Comparison of ENCODE assay signal across 8 cellular contexts in the genomic region with DNA sequence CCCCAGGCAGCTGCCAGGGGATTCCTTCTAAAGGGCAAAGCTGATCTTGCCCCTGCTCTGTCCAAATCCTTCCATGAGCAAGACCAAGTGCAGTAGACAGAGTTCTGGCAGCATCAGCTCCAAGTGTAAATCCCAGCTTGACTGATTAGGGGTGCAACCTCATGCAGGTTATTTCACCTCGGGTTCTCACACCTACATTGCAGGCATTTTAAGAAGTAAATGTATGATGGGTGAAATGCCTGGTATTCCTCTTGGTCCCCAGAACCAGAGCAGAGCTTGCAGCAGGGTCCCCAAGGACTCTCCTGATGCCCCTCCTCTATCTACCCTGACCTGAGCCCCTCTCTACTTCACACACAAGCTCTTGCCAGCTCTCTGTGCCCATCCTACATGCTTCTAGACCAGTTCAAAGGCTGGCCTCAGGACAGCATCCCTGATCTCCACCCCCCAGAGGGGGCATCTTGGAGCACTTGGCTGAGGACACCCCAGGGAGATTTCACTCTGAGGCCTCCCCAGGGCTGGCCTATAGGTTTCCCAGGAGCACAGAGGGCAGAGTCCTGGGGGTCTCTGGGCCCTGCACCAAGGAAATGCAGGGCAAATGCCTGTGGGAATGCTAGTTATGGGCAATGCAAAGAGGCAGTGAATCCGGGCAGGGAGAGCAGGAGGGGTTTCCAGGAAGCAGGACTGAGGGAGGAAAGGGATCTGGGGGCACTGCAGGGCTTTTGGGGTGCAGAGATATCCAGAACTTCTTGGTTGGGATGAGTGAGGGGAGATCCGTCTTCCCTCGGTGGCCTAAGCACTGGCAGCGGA. TPM values are rescaled to one million over a fixed set of nuclear protein-coding genes. Genes with fewer than 3 reads are reported as not detected.
DNase-seq lines count a peak whose midpoint lies in the region; ATAC-seq and TF ChIP-seq lines count a peak whose summit lies in the region.

No MANE protein-coding gene starts in this region.

- peak overlapping the region; percentile 86 for H3K4me3 Mint-ChIP-seq in activated naive CD4-positive, alpha-beta T cell treated with anti-CD3 and anti-CD28 coated beads, Interleukin-2, amount 10 ng/mL, durations not matched to agents 7 days and 5 days
- peak overlapping the region; percentile 88 to 95 (median 92) for H3K4me3 Mint-ChIP-seq in brain

- H3K27me3 ChIP-seq in mesenchymal stem cell (ENCODE audit: control insufficient read depth in 1 of 2, insufficient read depth in 1 of 2, low read length in 2 of 2) (peaks cover 6 to 29% of the 10 kb centered on the region in 2 experiments), upper lobe of right lung (no peaks in the 10 kb centered on the region)

- no peak for TF ChIP-seq CTCF in brain (conservative IDR thresholded peaks at IDR 0.05)
- TF ChIP-seq CTCF in upper lobe of right lung (IDR thresholded peaks at IDR 0.05), result no peak

- peak overlapping the region; percentile 83 for H3K4me2 ChIP-seq in mesenchymal stem cell (ENCODE audit: low read length, poor library complexity, severe bottlenecking)

- H3K9me3 ChIP-seq in mesenchymal stem cell (ENCODE audit: control insufficient read depth, low read length), result no peaks in the 10 kb centered on the region
- H3K9me3 ChIP-seq in upper lobe of right lung, result no peaks in the 10 kb centered on the region

- no peak overlapping the region for H3K23ac ChIP-seq in mesenchymal stem cell (ENCODE audit: low read length in 2 of 2)

- H3K27ac ChIP-seq in mesenchymal stem cell (ENCODE audit: low read length, poor library complexity, severe bottlenecking) (no peak overlapping the region), upper lobe of right lung (no peak overlapping the region)

- peak overlapping the region; percentile 88 for H3K9ac ChIP-seq in mesenchymal stem cell (ENCODE audit: low read length)

- no peak overlapping the region for H3K4ac ChIP-seq in mesenchymal stem cell (ENCODE audit: low read depth in 1 of 2, low read length in 2 of 2)

- no peak overlapping the region for H4K91ac ChIP-seq in mesenchymal stem cell (ENCODE audit: low read length)

- WGBS in mesenchymal stem cell, result 51% methylated on average over 5 of the region's 5 CpGs

- peaks cover 24% of the 10 kb centered on the region for H3K4me1 Mint-ChIP-seq in activated naive CD4-positive, alpha-beta T cell treated with anti-CD3 and anti-CD28 coated beads, Interleukin-2, amount 10 ng/mL, durations not matched to agents 7 days and 5 days
- peaks cover 43% of the 10 kb centered on the region for H3K4me1 Mint-ChIP-seq in brain

- peaks cover 1% of the 10 kb centered on the region for H3K36me3 Mint-ChIP-seq in activated naive CD4-positive, alpha-beta T cell treated with anti-CD3 and anti-CD28 coated beads, Interleukin-2, amount 10 ng/mL, durations not matched to agents 7 days and 5 days
- H3K36me3 Mint-ChIP-seq in activated naive CD4-positive, alpha-beta T cell treated with anti-CD3 and anti-CD28 coated beads, Interleukin-2, amount 50 U/mL, for 72 hours, result no peaks in the 10 kb centered on the region
- no peaks in the 10 kb centered on the region for H3K36me3 Mint-ChIP-seq in brain

- no peak overlapping the region for H3K14ac ChIP-seq in mesenchymal stem cell (ENCODE audit: low read length in 2 of 2)

- H2BK15ac ChIP-seq in mesenchymal stem cell (ENCODE audit: low read depth, poor library complexity, severe bottlenecking), result no peak overlapping the region

- ATAC-seq in activated naive CD4-positive, alpha-beta T cell treated with anti-CD3 and anti-CD28 coated beads, Interleukin-2, amount 50 U/mL, for 72 hours, result no peak
- ATAC-seq in upper lobe of right lung (no peak), HG02852 (IDR thresholded peaks at IDR 0.05; ENCODE audit: unreplicated experiment) (no peak), HG02840 (IDR thresholded peaks at IDR 0.05; ENCODE audit: low FRiP score, unreplicated experiment) (no peak), HG02623 (IDR thresholded peaks at IDR 0.05; ENCODE audit: unreplicated experiment) (no peak)

- peaks cover 93% of the 10 kb centered on the region for H3K27me3 Mint-ChIP-seq in activated naive CD4-positive, alpha-beta T cell treated with anti-CD3 and anti-CD28 coated beads, Interleukin-2, amount 10 ng/mL, durations not matched to agents 7 days and 5 days
- H3K27me3 Mint-ChIP-seq in brain, result peaks cover 12% of the 10 kb centered on the region

- no peak overlapping the region for H3K27ac Mint-ChIP-seq in activated naive CD4-positive, alpha-beta T cell treated with anti-CD3 and anti-CD28 coated beads, Interleukin-2, amount 10 ng/mL, durations not matched to agents 7 days and 5 days
- H3K27ac Mint-ChIP-seq in activated naive CD4-positive, alpha-beta T cell treated with anti-CD3 and anti-CD28 coated beads, Interleukin-2, amount 50 U/mL, for 72 hours, result peak overlapping the region in 1 of 2 donors; percentile 80
- peak overlapping the region; percentile 57 to 92 (median 89) for H3K27ac Mint-ChIP-seq in brain

- H3K9me3 Mint-ChIP-seq in activated naive CD4-positive, alpha-beta T cell treated with anti-CD3 and anti-CD28 coated beads, Interleukin-2, amount 10 ng/mL, durations not matched to agents 7 days and 5 days, result no peaks in the 10 kb centered on the region
- H3K9me3 Mint-ChIP-seq in activated naive CD4-positive, alpha-beta T cell treated with anti-CD3 and anti-CD28 coated beads, Interleukin-2, amount 50 U/mL, for 72 hours, result no peaks in the 10 kb centered on the region
- no peaks in the 10 kb centered on the region for H3K9me3 Mint-ChIP-seq in brain

- no peak overlapping the region for H2BK5ac ChIP-seq in mesenchymal stem cell (ENCODE audit: low read depth, low read length, poor library complexity, severe bottlenecking)

- no peak overlapping the region for H2AFZ ChIP-seq in mesenchymal stem cell (ENCODE audit: low read depth, low read length)

- no peak overlapping the region for H3K18ac ChIP-seq in mesenchymal stem cell (ENCODE audit: low read depth in 1 of 2, low read length in 2 of 2)

- H3K4me1 ChIP-seq in mesenchymal stem cell (ENCODE audit: control insufficient read depth, insufficient read depth, low read depth, low read length) (peaks cover 18% of the 10 kb centered on the region), upper lobe of right lung (peaks cover 6% of the 10 kb centered on the region)

- H2BK120ac ChIP-seq in mesenchymal stem cell (ENCODE audit: low read depth, low read length), result no peak overlapping the region

- H4K8ac ChIP-seq in mesenchymal stem cell (ENCODE audit: low read length), result no peak overlapping the region

- intact Hi-C loops in upper lobe of right lung (cut with DNase I), result no loop called here

- H3K4me3 ChIP-seq in mesenchymal stem cell (ENCODE audit: insufficient read depth in 1 of 2, low read depth in 1 of 2, low read length in 2 of 2), result peak overlapping the region; percentile 81 to 90
- H3K4me3 ChIP-seq in upper lobe of right lung, result peak overlapping the region; percentile 92

- H2BK12ac ChIP-seq in mesenchymal stem cell (ENCODE audit: low read length in 2 of 2), result no peak overlapping the region

- CTCF ChIA-PET in activated naive CD4-positive, alpha-beta T cell treated with anti-CD3 and anti-CD28 coated beads, Interleukin-2, amount 10 ng/mL, durations not matched to agents 7 days and 5 days (lab: Charles Lee), result interaction anchor here (1.4 kb wide), 1 partner anchor 10 kb away, joined by 5 read pairs; no protein-coding TSS in a partner anchor

- no peak for DNase-seq in activated naive CD4-positive, alpha-beta T cell treated with anti-CD3 and anti-CD28 coated beads, Interleukin-2, amount 10 ng/mL, durations not matched to agents 7 days and 5 days
- no peak for DNase-seq in activated naive CD4-positive, alpha-beta T cell treated with anti-CD3 and anti-CD28 coated beads, Interleukin-2, amount 50 U/mL, for 72 hours (ENCODE audit: low spot score in 2 of 2)
- DNase-seq in mesenchymal stem cell (no peak), upper lobe of right lung (no peak)

- H3K79me1 ChIP-seq in mesenchymal stem cell (replicated peaks; ENCODE audit: low read length, poor library complexity, severe bottlenecking), result peaks cover 14% of the 10 kb centered on the region

- no peak overlapping the region for H2AK5ac ChIP-seq in mesenchymal stem cell (ENCODE audit: low read length, severe bottlenecking)

- H3K36me3 ChIP-seq in mesenchymal stem cell (ENCODE audit: control insufficient read depth in 1 of 2, insufficient read depth in 2 of 2, low read depth in 1 of 2, low read length in 2 of 2) (peaks cover 0 to 10% of the 10 kb centered on the region in 2 experiments), upper lobe of right lung (no peaks in the 10 kb centered on the region)

RNA-seq across cellular contexts. Expression of a gene that starts 1.0 kb away (rescaled TPM):
- total RNA-seq in activated naive CD4-positive, alpha-beta T cell treated with anti-CD3 and anti-CD28 coated beads, Interleukin-2, amount 50 U/mL, for 72 hours, result 1 to 10 TPM; 2.0 to 4.2 TPM
- 77.9 TPM for polyA plus RNA-seq in brain (ENCODE audit: insufficient read depth, low read depth, low replicate concordance)
- polyA plus RNA-seq in mesenchymal stem cell (2013, experiment 1 of 2), result 3.6 TPM
- 3.7 TPM for polyA plus RNA-seq in mesenchymal stem cell (2013, experiment 2 of 2)
- 21.5 TPM for total RNA-seq in upper lobe of right lung

RNA-seq across cellular contexts. Expression of a gene that starts 12.7 kb away (rescaled TPM):
- total RNA-seq in activated naive CD4-positive, alpha-beta T cell treated with anti-CD3 and anti-CD28 coated beads, Interleukin-2, amount 50 U/mL, for 72 hours, result 10 to 100 TPM; 18.8 to 24.2 TPM
- polyA plus RNA-seq in brain (ENCODE audit: insufficient read depth, low read depth, low replicate concordance), result 7.5 TPM
- 9.6 TPM for polyA plus RNA-seq in mesenchymal stem cell (2013, experiment 1 of 2)
- polyA plus RNA-seq in mesenchymal stem cell (2013, experiment 2 of 2), result 10.2 TPM
- total RNA-seq in upper lobe of right lung, result 18.0 TPM

RNA-seq across cellular contexts. Expression of a gene that starts 12.7 kb away (rescaled TPM):
- 1 to 10 TPM; 5.5 to 7.1 TPM for total RNA-seq in activated naive CD4-positive, alpha-beta T cell treated with anti-CD3 and anti-CD28 coated beads, Interleukin-2, amount 50 U/mL, for 72 hours
- polyA plus RNA-seq in brain (ENCODE audit: insufficient read depth, low read depth, low replicate concordance), result 10.9 TPM
- polyA plus RNA-seq in mesenchymal stem cell (2013, experiment 1 of 2), result 3.0 TPM
- polyA plus RNA-seq in mesenchymal stem cell (2013, experiment 2 of 2), result 2.9 TPM
- total RNA-seq in upper lobe of right lung, result 7.9 TPM

RNA-seq across cellular contexts. Expression of a gene that starts 32.2 kb away (rescaled TPM):
- 100 to 1,000 TPM in 1 of 2 donors, 10 to 100 TPM in 1; 66.4 to 128 TPM for total RNA-seq in activated naive CD4-positive, alpha-beta T cell treated with anti-CD3 and anti-CD28 coated beads, Interleukin-2, amount 50 U/mL, for 72 hours
- 82.9 TPM for polyA plus RNA-seq in brain (ENCODE audit: insufficient read depth, low read depth, low replicate concordance)
- 38.3 TPM for polyA plus RNA-seq in mesenchymal stem cell (2013, experiment 1 of 2)
- polyA plus RNA-seq in mesenchymal stem cell (2013, experiment 2 of 2), result 39.7 TPM
- total RNA-seq in upper lobe of right lung, result 108 TPM

RNA-seq across cellular contexts. Expression of a gene that starts 37.0 kb away (rescaled TPM):
- 10 to 100 TPM; 29.9 to 77.4 TPM for total RNA-seq in activated naive CD4-positive, alpha-beta T cell treated with anti-CD3 and anti-CD28 coated beads, Interleukin-2, amount 50 U/mL, for 72 hours
- 40.6 TPM for polyA plus RNA-seq in brain (ENCODE audit: insufficient read depth, low read depth, low replicate concordance)
- 61.9 TPM for polyA plus RNA-seq in mesenchymal stem cell (2013, experiment 1 of 2)
- polyA plus RNA-seq in mesenchymal stem cell (2013, experiment 2 of 2), result 64.3 TPM
- 43.4 TPM for total RNA-seq in upper lobe of right lung
